28 cellular contexts compared by ENCODE assay signal in the genomic region with DNA sequence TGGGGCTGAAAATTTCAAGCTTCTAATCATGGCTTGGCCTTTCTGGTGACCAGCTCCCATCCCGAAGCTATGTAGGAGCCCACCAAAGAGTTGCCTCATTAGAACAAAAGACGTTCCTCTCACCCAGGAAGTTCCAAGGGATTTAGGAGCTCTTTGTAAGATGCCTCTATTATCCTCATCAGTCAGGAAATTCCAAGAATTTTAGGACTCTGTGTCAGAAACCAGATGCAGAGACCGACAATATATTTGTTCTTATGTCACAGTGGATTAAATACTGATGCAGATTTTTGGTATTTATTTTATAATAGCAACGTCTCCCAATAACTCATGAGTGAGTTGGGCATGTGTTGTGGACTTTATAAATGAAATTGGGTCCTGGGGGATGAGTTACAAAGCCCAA.
DNase-seq lines count a peak whose midpoint lies in the region; ATAC-seq, FAIRE-seq and TF ChIP-seq lines count a peak whose summit lies in the region.
"Had no signal": no experiment of that assay in that cellular context is flagged by ENCODE, and none has a peak within 500 bp of the region (broad histone marks: within the 10 kb centered on the region; RNA-seq: fewer than 3 reads in every experiment).

No MANE protein-coding gene starts in this region.

- TF ChIP-seq POLR2A in H54 (IDR thresholded peaks at IDR 0.05; ENCODE audit: low read depth, low read length): no peak

- CTCF ChIA-PET in AG04449 (lab: Yijun Ruan, JAX): no interaction called here

- no peak for ATAC-seq in HG02759 (IDR thresholded peaks at IDR 0.05; ENCODE audit: unreplicated experiment)
- ATAC-seq: A549, Panc1, SK-N-SH treated with all-trans-retinoic acid at 6 μM for 48 hours, T-cell had no signal

- POLR2A ChIA-PET in AG04449 (lab: Yijun Ruan, JAX): no interaction called here

- FAIRE-seq in H54 (lab: Jason Lieb, UNC): no peak
- FAIRE-seq: A549, G401.6, GM18507, H1 had no signal

- DNase-seq in AG04449 (ENCODE audit: low read depth, low spot score) (peak; percentile 23), H54 (ENCODE audit: insufficient read length, low spot score) (peak; percentile 7), SW 1271 (lab: John Stamatoyannopoulos, UW) (peak; percentile 3 to 46), hepatic stellate cell (ENCODE audit: low spot score) (peak; percentile 32), GDM1 (lab: John Stamatoyannopoulos, UW) (no peak), NCI-H1417 treated with DMSO at 0.1 percent for 48 hours (lab: John Stamatoyannopoulos, UW) (no peak), NCI-H446 treated with DMSO at 0.1 percent for 48 hours (lab: John Stamatoyannopoulos, UW) (no peak)
- DNase-seq: Caco-2; CD4-positive, alpha-beta memory T cell; DMS 273 treated with DMSO at 0.1 percent for 48 hours; DMS79 treated with DMSO at 0.1 percent for 48 hours; Kasumi-1; NCI-H1417; NCI-H187; NCI-H2107; NCI-H2227 treated with DMSO at 0.1 percent for 48 hours; NCI-H524; NCI-H82; SIG-M5; T-cell had no signal

- TF ChIP-seq CTCF in AG04449 (IDR thresholded peaks at IDR 0.05; ENCODE audit: insufficient read depth, low read length, missing control alignments): no peak

- no peak overlapping the region for H3K4me3 ChIP-seq in AG04449 (ENCODE audit: low read depth, low read length)
- H3K4me3 ChIP-seq: A549; BLaER1 treated with 17β-estradiol and CSF1 and Interleukin-3, amounts not matched to agents 10 nM and 100 nM had no signal

Comparison
In these comparisons a context has a peak if more than half of its experiments do, and no peak if none do; other contexts are left out.
1. DNase-seq: peak in AG04449 (single experiment), H54 (single experiment), SW 1271 (2 of 2) and hepatic stellate cell (single experiment); none in GDM1 (single experiment), NCI-H1417 treated with DMSO at 0.1 percent for 48 hours (single experiment) and NCI-H446 treated with DMSO at 0.1 percent for 48 hours (single experiment).